7 cellular contexts compared by ENCODE assay signal in the genomic region with DNA sequence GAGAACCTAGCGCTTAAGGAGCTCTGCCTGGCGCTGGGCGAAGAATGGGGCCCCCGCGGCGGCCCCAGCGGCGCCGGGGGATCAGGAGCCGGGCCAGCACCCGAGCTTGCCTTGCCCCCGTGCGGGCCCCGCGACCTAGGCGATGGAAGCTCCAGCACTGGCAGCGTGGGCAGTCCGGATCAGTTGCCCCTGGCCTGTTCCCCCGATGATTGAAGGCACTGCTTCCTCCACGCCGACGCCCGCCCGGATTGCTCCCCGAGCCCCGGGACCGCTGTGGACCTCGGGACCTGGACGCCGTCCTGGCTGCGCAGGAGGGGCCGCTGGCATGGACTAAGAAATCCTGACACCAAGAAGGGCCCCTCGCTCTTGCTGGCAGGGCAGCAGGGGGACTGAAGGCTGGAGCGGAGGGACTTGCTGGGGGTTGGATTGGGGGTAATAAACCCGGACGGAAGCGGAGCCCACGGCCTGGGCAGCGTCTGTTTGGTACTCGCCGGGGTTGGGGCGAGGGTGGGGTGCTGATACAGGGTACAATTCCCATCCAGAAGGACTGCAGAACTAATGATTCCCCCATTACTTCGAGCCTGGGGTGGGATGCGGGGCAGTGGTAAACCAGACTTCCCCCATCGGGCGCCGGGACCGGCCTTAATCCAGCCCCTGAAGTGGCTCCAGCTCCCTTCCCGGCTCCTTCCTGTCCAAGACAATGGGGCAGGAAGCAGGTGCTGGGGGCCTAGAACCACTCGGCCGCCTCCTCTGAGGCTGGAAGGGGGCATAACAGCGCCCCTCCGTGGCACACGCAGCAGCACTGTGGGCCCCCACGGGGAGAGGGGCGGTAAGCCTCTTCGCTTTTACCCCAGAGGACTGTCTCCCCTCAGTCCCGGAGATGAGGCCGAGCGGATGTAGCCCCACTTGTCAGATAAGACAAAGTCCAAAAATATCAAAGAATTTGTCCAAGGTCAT. TPM values are rescaled to one million over a fixed set of nuclear protein-coding genes. Genes with fewer than 3 reads are reported as not detected.
DNase-seq lines count a peak whose midpoint lies in the region; ATAC-seq and TF ChIP-seq lines count a peak whose summit lies in the region.

No MANE protein-coding gene starts in this region.

- POLR2A ChIA-PET in activated naive CD8-positive, alpha-beta T cell treated with anti-CD3 and anti-CD28 coated beads, Interleukin-2, amount 10 ng/mL, durations not matched to agents 7 days and 5 days (lab: Charles Lee): interaction anchor here (0.6 to 12.3 kb wide), 35 partner anchors 9 to 421 kb away, joined by 3 to 304 read pairs (median 7); a partner anchor contains a TSS

- TF ChIP-seq CTCF in GM12875 (IDR thresholded peaks at IDR 0.05; ENCODE audit: borderline replicate concordance, insufficient read depth, low read depth, low read length): peak; percentile 68

- no peaks in the 10 kb centered on the region for H3K27me3 Mint-ChIP-seq in activated naive CD8-positive, alpha-beta T cell treated with anti-CD3 and anti-CD28 coated beads, Interleukin-2, amount 10 ng/mL, durations not matched to agents 7 days and 5 days

- ATAC-seq in activated naive CD8-positive, alpha-beta T cell treated with anti-CD3 and anti-CD28 coated beads, Interleukin-2, amount 10 ng/mL, durations not matched to agents 7 days and 5 days (ENCODE audit: low read depth): no peak
- ATAC-seq in GM21447 (IDR thresholded peaks at IDR 0.05; ENCODE audit: unreplicated experiment): no peak

- DNase-seq in NCI-H69 (lab: John Stamatoyannopoulos, UW) (peak; percentile 72), NCI-H1694 treated with DMSO at 0.1 percent for 48 hours (lab: John Stamatoyannopoulos, UW) (no peak)
- peak; percentile 66 for DNase-seq in activated naive CD8-positive, alpha-beta T cell treated with anti-CD3 and anti-CD28 coated beads, Interleukin-2, amount 10 ng/mL, durations not matched to agents 7 days and 5 days
- peak; percentile 47 to 61 for DNase-seq in stimulated activated CD4-positive, alpha-beta T cell treated with anti-CD3 and anti-CD28 coated beads, Interleukin-1b, Interleukin-23, amount 100 ng/mL, for 4 hours (ENCODE audit: low read depth in 2 of 2)

- no peaks in the 10 kb centered on the region for H3K9me3 Mint-ChIP-seq in activated naive CD8-positive, alpha-beta T cell treated with anti-CD3 and anti-CD28 coated beads, Interleukin-2, amount 10 ng/mL, durations not matched to agents 7 days and 5 days

- peak overlapping the region; percentile 98 for H3K4me3 ChIP-seq in GM12875 (ENCODE audit: low read depth, low read length)
- peak overlapping the region; percentile 61 for H3K4me3 ChIP-seq in iPS-11a (ENCODE audit: low read depth, low read length)

- peaks cover 49% of the 10 kb centered on the region for H3K4me1 Mint-ChIP-seq in activated naive CD8-positive, alpha-beta T cell treated with anti-CD3 and anti-CD28 coated beads, Interleukin-2, amount 10 ng/mL, durations not matched to agents 7 days and 5 days

- peak overlapping the region; percentile 95 for H3K27ac Mint-ChIP-seq in activated naive CD8-positive, alpha-beta T cell treated with anti-CD3 and anti-CD28 coated beads, Interleukin-2, amount 10 ng/mL, durations not matched to agents 7 days and 5 days

- H3K4me3 Mint-ChIP-seq in activated naive CD8-positive, alpha-beta T cell treated with anti-CD3 and anti-CD28 coated beads, Interleukin-2, amount 10 ng/mL, durations not matched to agents 7 days and 5 days: peak overlapping the region; percentile 88

- peaks cover 8% of the 10 kb centered on the region for H3K36me3 Mint-ChIP-seq in activated naive CD8-positive, alpha-beta T cell treated with anti-CD3 and anti-CD28 coated beads, Interleukin-2, amount 10 ng/mL, durations not matched to agents 7 days and 5 days

RNA-seq across cellular contexts. Expression of a gene that starts 1.0 kb away (rescaled TPM):
- 10 to 100 TPM; 59.8 to 66.3 TPM for total RNA-seq in activated naive CD8-positive, alpha-beta T cell treated with anti-CD3 and anti-CD28 coated beads, Interleukin-2, amount 10 ng/mL, durations not matched to agents 7 days and 5 days

RNA-seq across cellular contexts. Expression of a gene that starts 3.2 kb away (rescaled TPM):
- total RNA-seq in activated naive CD8-positive, alpha-beta T cell treated with anti-CD3 and anti-CD28 coated beads, Interleukin-2, amount 10 ng/mL, durations not matched to agents 7 days and 5 days: 10 to 100 TPM; 78.2 to 82.9 TPM

RNA-seq across cellular contexts. Expression of a gene that starts 8.7 kb away (rescaled TPM):
- total RNA-seq in activated naive CD8-positive, alpha-beta T cell treated with anti-CD3 and anti-CD28 coated beads, Interleukin-2, amount 10 ng/mL, durations not matched to agents 7 days and 5 days: 1 to 10 TPM; 1.9 to 2.0 TPM

RNA-seq across cellular contexts. Expression of a gene that starts 11.8 kb away (rescaled TPM):
- total RNA-seq in activated naive CD8-positive, alpha-beta T cell treated with anti-CD3 and anti-CD28 coated beads, Interleukin-2, amount 10 ng/mL, durations not matched to agents 7 days and 5 days: 100 to 1,000 TPM; 161 to 175 TPM

RNA-seq across cellular contexts. Expression of a gene that starts 18.9 kb away (rescaled TPM):
- total RNA-seq in activated naive CD8-positive, alpha-beta T cell treated with anti-CD3 and anti-CD28 coated beads, Interleukin-2, amount 10 ng/mL, durations not matched to agents 7 days and 5 days: 10 to 100 TPM; 15.3 to 20.0 TPM
